ENCODE assay signal across 8 cellular contexts in genomic region chr20:25294459-25295385, GRCh38. TPM values are rescaled to one million over a fixed set of nuclear protein-coding genes. Genes with fewer than 3 reads are reported as not detected.
DNase-seq lines count a peak whose midpoint lies in the region; ATAC-seq lines count a peak whose summit lies in the region.

No MANE protein-coding gene starts in this region.

- H3K9me3 ChIP-seq in SJCRH30 (replicated peaks), result no peaks in the 10 kb centered on the region

- no peaks in the 10 kb centered on the region for H3K27me3 ChIP-seq in SJCRH30
- H3K27me3 ChIP-seq in rectal smooth muscle tissue (ENCODE audit: control insufficient read depth, insufficient read depth, low read length), result no peaks in the 10 kb centered on the region

- no peaks in the 10 kb centered on the region for H3K9me3 Mint-ChIP-seq in activated naive CD4-positive, alpha-beta T cell treated with anti-CD3 and anti-CD28 coated beads for 36 hours

- ATAC-seq in HG03439 (IDR thresholded peaks at IDR 0.05; ENCODE audit: unreplicated experiment), result peak; percentile 38
- ATAC-seq in Right ventricle myocardium superior (ENCODE audit: poor library complexity), result peak; percentile 24
- no peak for ATAC-seq in GM21786 (IDR thresholded peaks at IDR 0.05; ENCODE audit: unreplicated experiment)

- no peaks in the 10 kb centered on the region for H3K4me1 Mint-ChIP-seq in activated naive CD4-positive, alpha-beta T cell treated with anti-CD3 and anti-CD28 coated beads for 36 hours (ENCODE audit: low read depth)

- CTCF ChIA-PET in activated naive CD4-positive, alpha-beta T cell treated with anti-CD3 and anti-CD28 coated beads for 36 hours (lab: Charles Lee), result interaction anchor here (0.5 to 3.9 kb wide), 13 partner anchors 11 to 307 kb away, joined by 3 to 49 read pairs (median 4); no protein-coding TSS in a partner anchor

- H3K27ac ChIP-seq in SJCRH30, result peak overlapping the region; percentile 77
- peak overlapping the region; percentile 21 for H3K27ac ChIP-seq in rectal smooth muscle tissue (ENCODE audit: low read depth, low read length)

- in situ Hi-C loops in G401 (cut with HindIII; ENCODE audit: low sequenced_read_pairs), result no loop called here

- H3K4me3 Mint-ChIP-seq in activated naive CD4-positive, alpha-beta T cell treated with anti-CD3 and anti-CD28 coated beads for 36 hours, result no peak overlapping the region

- no peaks in the 10 kb centered on the region for H3K27me3 Mint-ChIP-seq in activated naive CD4-positive, alpha-beta T cell treated with anti-CD3 and anti-CD28 coated beads for 36 hours (ENCODE audit: low read depth)

- H3K4me3 ChIP-seq in SJCRH30 (peak overlapping the region; percentile 0; the same call in 1 of the 2 replicates), rectal smooth muscle tissue (ENCODE audit: low read length) (no peak overlapping the region)

- H3K36me3 Mint-ChIP-seq in activated naive CD4-positive, alpha-beta T cell treated with anti-CD3 and anti-CD28 coated beads for 36 hours (ENCODE audit: low read depth), result peaks cover 1% of the 10 kb centered on the region

- peak; percentile 61 for DNase-seq in G401 (ENCODE audit: low spot score)
- peak; percentile 87 to 93 for DNase-seq in SJCRH30
- DNase-seq in activated naive CD4-positive, alpha-beta T cell treated with anti-CD3 and anti-CD28 coated beads for 36 hours, result peak; percentile 70
- no peak for DNase-seq in Right ventricle myocardium superior
- DNase-seq in HT-29 (ENCODE audit: low spot score), result no peak

- H3K36me3 ChIP-seq in SJCRH30 (peaks cover 15% of the 10 kb centered on the region; the same call in 1 of the 2 replicates), rectal smooth muscle tissue (ENCODE audit: control insufficient read depth, insufficient read depth, low read length) (peaks cover 26% of the 10 kb centered on the region)

- H3K27ac Mint-ChIP-seq in activated naive CD4-positive, alpha-beta T cell treated with anti-CD3 and anti-CD28 coated beads for 36 hours, result peak overlapping the region; percentile 11

- H3K9ac ChIP-seq in rectal smooth muscle tissue (ENCODE audit: low read length), result no peak overlapping the region

- intact Hi-C loops in activated naive CD4-positive, alpha-beta T cell treated with anti-CD3 and anti-CD28 coated beads for 36 hours (cut with micrococcal nuclease), result loop anchor here (1.0 to 5.0 kb wide), 2 partner anchors 47 to 105 kb away; partner anchors contain the start of gene PYGB
- intact Hi-C loops in Right ventricle myocardium superior (cut with DNase I), result loop anchor here (5.0 kb wide), 2 partner anchors 37 to 103 kb away; no protein-coding TSS in a partner anchor

- peaks cover 41% of the 10 kb centered on the region for H3K4me1 ChIP-seq in SJCRH30
- peaks cover 6% of the 10 kb centered on the region for H3K4me1 ChIP-seq in rectal smooth muscle tissue (ENCODE audit: control insufficient read depth, insufficient read depth, low read length)

RNA-seq across cellular contexts. Expression of gene PYGB, which starts 46.8 kb away (rescaled TPM):
- 48.4 and 63.3 TPM in 2 replicates for total RNA-seq in G401 (2014; rRNA removed; shearing (Covaris generic))
- total RNA-seq in SJCRH30 (2014; rRNA removed; shearing (Covaris generic)), result 39.1 and 42.3 TPM in 2 replicates
- 10 to 100 TPM; 19.6 to 20.0 TPM for total RNA-seq in activated naive CD4-positive, alpha-beta T cell treated with anti-CD3 and anti-CD28 coated beads for 36 hours
- total RNA-seq in Right ventricle myocardium superior, result 170 TPM
- total RNA-seq in HT-29 (2014; rRNA removed; shearing (Covaris generic)), result 629 and 663 TPM in 2 replicates

Comparison
In these comparisons a context has a peak if more than half of its experiments do, and no peak if none do; other contexts are left out.
1. DNase-seq: peak in G401 (single experiment), SJCRH30 (2 of 2) and activated naive CD4-positive, alpha-beta T cell treated with anti-CD3 and anti-CD28 coated beads for 36 hours (single experiment); none in Right ventricle myocardium superior (single experiment) and HT-29 (single experiment).